23 cellular contexts compared by ENCODE assay signal in the genomic region with DNA sequence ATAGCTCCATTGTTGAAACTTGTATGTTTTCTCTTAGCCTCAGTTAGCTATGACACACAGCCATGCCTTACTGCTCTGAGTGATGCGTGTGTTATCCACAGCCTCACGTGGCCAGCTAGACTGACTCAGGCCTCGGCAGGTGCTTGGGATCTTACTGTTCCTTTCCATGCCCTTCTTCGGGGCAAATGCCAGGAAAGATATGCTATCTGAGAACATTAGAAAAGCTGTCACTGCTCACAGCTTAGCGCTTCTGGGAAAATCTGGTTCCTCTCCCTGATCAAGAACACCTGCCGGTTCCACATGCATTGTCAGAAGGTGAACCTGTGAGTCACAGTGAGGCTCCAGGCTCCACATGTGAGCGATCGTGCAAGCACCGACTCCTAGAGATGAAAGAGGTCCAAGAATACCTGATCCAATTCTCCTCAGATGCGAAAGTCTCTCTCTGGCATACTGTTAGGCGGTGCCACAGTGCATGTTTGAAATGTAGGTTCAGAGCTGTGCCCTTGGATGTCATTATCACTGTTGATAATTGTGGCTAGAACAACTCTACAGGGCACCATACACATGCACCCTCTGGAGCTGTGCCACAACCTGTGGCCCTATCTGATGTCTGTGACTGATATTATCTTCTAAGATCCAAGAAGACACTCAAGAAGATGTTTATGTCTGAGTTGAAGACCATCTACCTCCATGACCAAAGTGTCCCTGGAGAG.
DNase-seq lines count a peak whose midpoint lies in the region; ATAC-seq and TF ChIP-seq lines count a peak whose summit lies in the region.
"Had no signal": no experiment of that assay in that cellular context is flagged by ENCODE, and none has a peak within 500 bp of the region (broad histone marks: within the 10 kb centered on the region; RNA-seq: fewer than 3 reads in every experiment).

No MANE protein-coding gene starts in this region.

- no peak for TF ChIP-seq CTCF in chondrocyte (IDR thresholded peaks at IDR 0.05)
- no peak for TF ChIP-seq CTCF in SK-N-SH (IDR thresholded peaks at IDR 0.05)

- CTCF ChIA-PET in SK-N-SH (lab: Yijun Ruan, JAX): interaction anchor here (0.8 kb wide), 1 partner anchor 12 kb away, joined by 3 read pairs; no protein-coding TSS in a partner anchor

- no peaks in the 10 kb centered on the region for H3K36me3 Mint-ChIP-seq in chondrocyte (ENCODE audit: low read depth)
- H3K36me3 Mint-ChIP-seq: activated naive CD8-positive, alpha-beta T cell treated with anti-CD3 and anti-CD28 coated beads, Interleukin-2, amount 10 ng/mL, durations not matched to agents 7 days and 5 days had no signal

- peaks cover 0 to 19% of the 10 kb centered on the region in 2 experiments; a peak in 3 of 4 replicates for H3K4me1 ChIP-seq in SK-N-SH (ENCODE audit: control insufficient read depth in 1 of 2, insufficient read depth in 2 of 2, low read depth in 1 of 2, low read length in 1 of 2)
- H3K4me1 ChIP-seq in effector memory CD4-positive, alpha-beta T cell (ENCODE audit: control insufficient read depth, insufficient read depth, low read length, poor library complexity, severe bottlenecking): no peaks in the 10 kb centered on the region
- H3K4me1 ChIP-seq: BLaER1, upper lobe of right lung had no signal

- in situ Hi-C loops in Caki2 (cut with HindIII; ENCODE audit: low pct_unique_long_range_greater_than_20kb, low sequenced_read_pairs): no loop called here

- H3K9me3 ChIP-seq in SK-N-SH: no peaks in the 10 kb centered on the region
- H3K9me3 ChIP-seq in effector memory CD4-positive, alpha-beta T cell (ENCODE audit: control insufficient read depth, low read length): no peaks in the 10 kb centered on the region
- H3K9me3 ChIP-seq: A549, BLaER1, upper lobe of right lung had no signal

- H3K27ac Mint-ChIP-seq in chondrocyte (ENCODE audit: unreplicated experiment): peak overlapping the region; percentile 30
- H3K27ac Mint-ChIP-seq: activated naive CD8-positive, alpha-beta T cell treated with anti-CD3 and anti-CD28 coated beads, Interleukin-2, amount 10 ng/mL, durations not matched to agents 7 days and 5 days had no signal

- H3K4me3 ChIP-seq in SK-N-SH (ENCODE audit: low read depth in 2 of 2, low read length in 1 of 2): no peak overlapping the region
- H3K4me3 ChIP-seq in effector memory CD4-positive, alpha-beta T cell (ENCODE audit: insufficient read depth, low read depth, low read length, poor library complexity, severe bottlenecking): no peak overlapping the region
- H3K4me3 ChIP-seq: A549, BLaER1, upper lobe of right lung had no signal

- no peak for ATAC-seq in GM18909 (IDR thresholded peaks at IDR 0.05; ENCODE audit: poor library complexity, unreplicated experiment)
- ATAC-seq: A549, HCT116, left colon, upper lobe of right lung had no signal

- no peaks in the 10 kb centered on the region for H3K36me3 ChIP-seq in SK-N-SH (replicated peaks in 1 of 2; ENCODE audit: control insufficient read depth in 1 of 2, insufficient read depth in 2 of 2, low read length in 1 of 2)
- H3K36me3 ChIP-seq in effector memory CD4-positive, alpha-beta T cell (ENCODE audit: control insufficient read depth, insufficient read depth, low read length): no peaks in the 10 kb centered on the region
- H3K36me3 ChIP-seq: BLaER1, upper lobe of right lung had no signal

- H4K20me1 ChIP-seq in SK-N-SH (ENCODE audit: insufficient read depth): no peaks in the 10 kb centered on the region
- H4K20me1 ChIP-seq: BLaER1 had no signal

- no peak overlapping the region for H3K4me3 Mint-ChIP-seq in chondrocyte (ENCODE audit: unreplicated experiment)
- H3K4me3 Mint-ChIP-seq: activated naive CD8-positive, alpha-beta T cell treated with anti-CD3 and anti-CD28 coated beads, Interleukin-2, amount 10 ng/mL, durations not matched to agents 7 days and 5 days had no signal

- H3K4me1 Mint-ChIP-seq in chondrocyte (ENCODE audit: low read depth): peaks cover 56% of the 10 kb centered on the region
- H3K4me1 Mint-ChIP-seq: activated naive CD8-positive, alpha-beta T cell treated with anti-CD3 and anti-CD28 coated beads, Interleukin-2, amount 10 ng/mL, durations not matched to agents 7 days and 5 days had no signal

- H3K27ac ChIP-seq in SK-N-SH (ENCODE audit: low read depth in 2 of 2, low read length in 1 of 2): no peak overlapping the region
- no peak overlapping the region for H3K27ac ChIP-seq in effector memory CD4-positive, alpha-beta T cell (ENCODE audit: insufficient read depth, low read length, poor library complexity, severe bottlenecking)
- H3K27ac ChIP-seq: A549, BLaER1, upper lobe of right lung had no signal

- H3K9ac ChIP-seq in SK-N-SH: no peak overlapping the region
- H3K9ac ChIP-seq: BLaER1 had no signal

- H3K9me3 Mint-ChIP-seq in chondrocyte (ENCODE audit: low read depth): peaks cover 5% of the 10 kb centered on the region
- H3K9me3 Mint-ChIP-seq: activated naive CD8-positive, alpha-beta T cell treated with anti-CD3 and anti-CD28 coated beads, Interleukin-2, amount 10 ng/mL, durations not matched to agents 7 days and 5 days had no signal

- no peaks in the 10 kb centered on the region for H3K27me3 ChIP-seq in SK-N-SH (ENCODE audit: insufficient read depth)
- no peaks in the 10 kb centered on the region for H3K27me3 ChIP-seq in effector memory CD4-positive, alpha-beta T cell (replicated peaks; ENCODE audit: control insufficient read depth, insufficient read depth, low read length, poor library complexity, severe bottlenecking)
- H3K27me3 ChIP-seq: BLaER1, upper lobe of right lung had no signal

- H2AFZ ChIP-seq in SK-N-SH (ENCODE audit: low read depth): no peak overlapping the region

- H3F3A ChIP-seq in SK-N-SH (replicated peaks; ENCODE audit: insufficient read depth): peaks cover 7% of the 10 kb centered on the region

- H3K79me2 ChIP-seq in SK-N-SH (ENCODE audit: insufficient read depth): no peaks in the 10 kb centered on the region

- 81% methylated on average over 11 of the region's 11 CpGs for WGBS in SK-N-SH (ENCODE audit: low lambda C conversion rate)

- TF ChIP-seq EP300 in SK-N-SH (IDR thresholded peaks at IDR 0.05; ENCODE audit: borderline replicate concordance in 1 of 2, low read depth in 1 of 2, low read length in 1 of 2): no peak

- H3K4me2 ChIP-seq in SK-N-SH: no peak overlapping the region
- H3K4me2 ChIP-seq: A549, BLaER1 had no signal

- DNase-seq in Caki2 (ENCODE audit: low read depth): peak; percentile 65
- peak; percentile 58 for DNase-seq in M059J (ENCODE audit: low read depth)
- DNase-seq in chondrocyte (ENCODE audit: low spot score): no peak
- DNase-seq in myocyte (ENCODE audit: low read depth): peak; percentile 75
- no peak for DNase-seq in SK-N-SH
- no peak for DNase-seq in effector memory CD4-positive, alpha-beta T cell
- DNase-seq in DMS79 (lab: John Stamatoyannopoulos, UW): no peak
- DNase-seq: activated CD4-positive, alpha-beta T cell treated with anti-CD3 and anti-CD28 coated beads, Interleukin-2, amount 50 U/mL, for 48 hours; activated effector memory CD4-positive, alpha-beta T cell treated with anti-CD3 and anti-CD28 coated beads, Interleukin-2, amount 50 U/mL, for 16 hours; activated naive CD8-positive, alpha-beta T cell treated with anti-CD3 and anti-CD28 coated beads, Interleukin-2, amount 10 ng/mL, durations not matched to agents 7 days and 5 days; activated T-cell treated with anti-CD3 and anti-CD28 coated beads for 4 hours; effector CD8-positive, alpha-beta T cell; left colon; mesenchymal stem cell; NCI-H2081 treated with DMSO at 0.1 percent for 48 hours; nucleus accumbens; SHP77 treated with DMSO at 0.1 percent for 48 hours; SW 1271; upper lobe of right lung had no signal

- POLR2A ChIA-PET in SK-N-SH (lab: Yijun Ruan, JAX): no interaction called here

- no peaks in the 10 kb centered on the region for H3K27me3 Mint-ChIP-seq in chondrocyte (ENCODE audit: low read depth)
- H3K27me3 Mint-ChIP-seq: activated naive CD8-positive, alpha-beta T cell treated with anti-CD3 and anti-CD28 coated beads, Interleukin-2, amount 10 ng/mL, durations not matched to agents 7 days and 5 days had no signal

- TF ChIP-seq RAD21 in SK-N-SH (IDR thresholded peaks at IDR 0.05; ENCODE audit: low read length): no peak

- no peaks in the 10 kb centered on the region for H3K9me2 ChIP-seq in SK-N-SH

TF ChIP-seq in SK-N-SH, 30 proteins besides CTCF, POLR2A, EP300 and RAD21 (continues in another document):
- no peak for TF ChIP-seq SIN3A (IDR thresholded peaks at IDR 0.05; ENCODE audit: borderline replicate concordance, low read depth, low read length)
- TF ChIP-seq, protein P1, sequence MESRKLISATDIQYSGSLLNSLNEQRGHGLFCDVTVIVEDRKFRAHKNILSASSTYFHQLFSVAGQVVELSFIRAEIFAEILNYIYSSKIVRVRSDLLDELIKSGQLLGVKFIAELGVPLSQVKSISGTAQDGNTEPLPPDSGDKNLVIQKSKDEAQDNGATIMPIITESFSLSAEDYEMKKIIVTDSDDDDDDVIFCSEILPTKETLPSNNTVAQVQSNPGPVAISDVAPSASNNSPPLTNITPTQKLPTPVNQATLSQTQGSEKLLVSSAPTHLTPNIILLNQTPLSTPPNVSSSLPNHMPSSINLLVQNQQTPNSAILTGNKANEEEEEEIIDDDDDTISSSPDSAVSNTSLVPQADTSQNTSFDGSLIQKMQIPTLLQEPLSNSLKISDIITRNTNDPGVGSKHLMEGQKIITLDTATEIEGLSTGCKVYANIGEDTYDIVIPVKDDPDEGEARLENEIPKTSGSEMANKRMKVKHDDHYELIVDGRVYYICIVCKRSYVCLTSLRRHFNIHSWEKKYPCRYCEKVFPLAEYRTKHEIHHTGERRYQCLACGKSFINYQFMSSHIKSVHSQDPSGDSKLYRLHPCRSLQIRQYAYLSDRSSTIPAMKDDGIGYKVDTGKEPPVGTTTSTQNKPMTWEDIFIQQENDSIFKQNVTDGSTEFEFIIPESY (IDR thresholded peaks at IDR 0.05; ENCODE audit: borderline replicate concordance, low read depth): no peak
- no peak for TF ChIP-seq EZH2phosphoT487 (IDR thresholded peaks at IDR 0.05; ENCODE audit: borderline replicate concordance, low read depth)
- no peak for TF ChIP-seq NFIC (IDR thresholded peaks at IDR 0.05; ENCODE audit: borderline replicate concordance)

Comparison
In these comparisons a context has a peak if more than half of its experiments do, and no peak if none do; other contexts are left out.
1. DNase-seq: peak in Caki2 (single experiment), M059J (single experiment) and myocyte (single experiment); none in chondrocyte (single experiment), SK-N-SH (single experiment), effector memory CD4-positive, alpha-beta T cell (0 of 3) and DMS79 (single experiment).